In the genomic region with DNA sequence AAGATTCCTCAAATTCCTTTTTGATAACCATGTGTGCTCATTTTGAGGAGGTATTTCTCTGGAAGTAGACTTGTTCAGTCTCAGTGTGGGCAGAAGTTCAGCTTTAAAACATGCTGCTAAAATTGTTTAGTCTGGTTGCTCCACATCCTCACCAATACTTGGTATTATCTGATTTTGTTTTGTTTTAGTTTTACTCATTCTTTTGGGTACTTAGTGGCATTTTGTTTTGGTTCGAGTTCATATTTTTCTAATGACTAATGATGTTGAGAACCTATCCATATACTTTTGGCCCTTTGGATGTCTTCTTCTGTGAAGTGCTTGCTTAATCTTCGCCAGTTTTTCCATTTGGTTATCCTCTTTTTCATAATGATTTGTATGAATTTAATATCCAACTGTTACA, we compare ENCODE assay signal across 29 cellular contexts.
DNase-seq lines count a peak whose midpoint lies in the region; ATAC-seq and TF ChIP-seq lines count a peak whose summit lies in the region.
"Had no signal": no experiment of that assay in that cellular context is flagged by ENCODE, and none has a peak within 500 bp of the region (broad histone marks: within the 10 kb centered on the region; RNA-seq: fewer than 3 reads in every experiment).

No MANE protein-coding gene starts in this region.

- H3K4me3 ChIP-seq in fibroblast of mammary gland (ENCODE audit: control insufficient read depth, low read depth, low read length), result no peak overlapping the region
- no peak overlapping the region for H3K4me3 ChIP-seq in CD4-positive, alpha-beta memory T cell (ENCODE audit: low read length in 2 of 2)
- H3K4me3 ChIP-seq: BLaER1, hepatocyte, mucosa of descending colon, thoracic aorta had no signal

- H3K9me3 ChIP-seq in CD4-positive, alpha-beta memory T cell (ENCODE audit: control insufficient read depth in 1 of 2, low read length in 2 of 2), result no peaks in the 10 kb centered on the region
- H3K9me3 ChIP-seq: BLaER1, thoracic aorta had no signal

- no peak for ATAC-seq in GM19397 (IDR thresholded peaks at IDR 0.05; ENCODE audit: unreplicated experiment)
- no peak for ATAC-seq in HG03280 (IDR thresholded peaks at IDR 0.05; ENCODE audit: unreplicated experiment)
- ATAC-seq: activated T-cell treated with anti-CD3 and anti-CD28 coated beads, Interleukin-2, amount 50 U/mL, for 4 hours; mucosa of descending colon; right cardiac atrium; SK-N-SH treated with all-trans-retinoic acid at 6 μM for 48 hours had no signal

- no peaks in the 10 kb centered on the region for H3K36me3 Mint-ChIP-seq in CD4-positive, alpha-beta memory T cell

- intact Hi-C loops in CD4-positive, alpha-beta memory T cell (cut with micrococcal nuclease), result no loop called here

- H3K36me3 ChIP-seq in CD4-positive, alpha-beta memory T cell (ENCODE audit: insufficient read depth, low read length), result no peaks in the 10 kb centered on the region
- H3K36me3 ChIP-seq: BLaER1, thoracic aorta had no signal

- H3K4me3 Mint-ChIP-seq in CD4-positive, alpha-beta memory T cell, result no peak overlapping the region
- H3K4me3 Mint-ChIP-seq: activated naive CD4-positive, alpha-beta T cell treated with anti-CD3 and anti-CD28 coated beads for 36 hours; activated T-cell treated with anti-CD3 and anti-CD28 coated beads, Interleukin-2, amount 50 U/mL, for 4 hours; nephron had no signal

- no peak overlapping the region for H3K27ac ChIP-seq in CD4-positive, alpha-beta memory T cell (ENCODE audit: low read depth, low read length)
- H3K27ac ChIP-seq: BLaER1, hepatocyte, parathyroid adenoma, thoracic aorta had no signal

- H3K27ac Mint-ChIP-seq in CD4-positive, alpha-beta memory T cell, result no peak overlapping the region
- H3K27ac Mint-ChIP-seq: activated naive CD4-positive, alpha-beta T cell treated with anti-CD3 and anti-CD28 coated beads for 36 hours; nephron had no signal

- H3K27me3 Mint-ChIP-seq in CD4-positive, alpha-beta memory T cell, result no peaks in the 10 kb centered on the region

- POLR2A ChIA-PET in CD4-positive, alpha-beta memory T cell (lab: Charles Lee; ENCODE audit: partially characterized antibody), result no interaction called here

- in situ Hi-C loops in ACHN (cut with HindIII; ENCODE audit: low pct_ligation_motif_present, low pct_unique_long_range_greater_than_20kb, low sequenced_read_pairs), result no loop called here

- CTCF ChIA-PET in CD4-positive, alpha-beta memory T cell (lab: Charles Lee; ENCODE audit: partially characterized antibody), result no interaction called here

- H3K4me1 Mint-ChIP-seq in CD4-positive, alpha-beta memory T cell, result no peaks in the 10 kb centered on the region
- H3K4me1 Mint-ChIP-seq: nephron had no signal

- no peaks in the 10 kb centered on the region for H3K27me3 ChIP-seq in CD4-positive, alpha-beta memory T cell (ENCODE audit: insufficient read depth, low read length)
- H3K27me3 ChIP-seq: BLaER1, hepatocyte had no signal

- TF ChIP-seq CTCF in fibroblast of mammary gland (conservative IDR thresholded peaks at IDR 0.05; ENCODE audit: control insufficient read depth, insufficient read depth, low read depth, low read length), result no peak

- H3K4me1 ChIP-seq in CD4-positive, alpha-beta memory T cell (ENCODE audit: insufficient read depth, low read length), result no peaks in the 10 kb centered on the region
- H3K4me1 ChIP-seq: BLaER1, parathyroid adenoma had no signal

- DNase-seq in EH (ENCODE audit: low read depth), result peak; percentile 76
- DNase-seq in M059J (ENCODE audit: low read depth), result peak; percentile 76
- peak; percentile 14 for DNase-seq in fibroblast of mammary gland (ENCODE audit: low read depth)
- DNase-seq in CD4-positive, alpha-beta memory T cell, result no peak
- DNase-seq in ACHN, result no peak
- DNase-seq: activated CD4-positive, alpha-beta T cell treated with anti-CD3 and anti-CD28 coated beads for 4 hours; activated naive CD4-positive, alpha-beta T cell treated with anti-CD3 and anti-CD28 coated beads for 36 hours; activated T-cell treated with anti-CD3 and anti-CD28 coated beads, Interleukin-2, amount 50 U/mL, for 4 hours; caudate nucleus; dermis blood vessel endothelial cell; DND-41; foreskin melanocyte; mucosa of descending colon; NCI-H1105 treated with DMSO at 0.1 percent for 48 hours; NCI-H2029 treated with DMSO at 0.1 percent for 48 hours; NCI-H226; NCI-H774; right cardiac atrium; RPMI8226; stimulated activated naive CD4-positive, alpha-beta T cell treated with Interleukin-2 at 50 U/mL for 16 hours; T-helper 2 cell had no signal

- H3K9me3 Mint-ChIP-seq in CD4-positive, alpha-beta memory T cell, result peaks cover 0 to 13% (median 0%) of the 10 kb centered on the region in 8 donors
- H3K9me3 Mint-ChIP-seq: activated naive CD4-positive, alpha-beta T cell treated with anti-CD3 and anti-CD28 coated beads for 36 hours; nephron had no signal

Comparison
In these comparisons a context has a peak if more than half of its experiments do, and no peak if none do; other contexts are left out.
1. DNase-seq: peak in EH (single experiment), M059J (single experiment) and fibroblast of mammary gland (single experiment); none in CD4-positive, alpha-beta memory T cell (0 of 5) and ACHN (single experiment).